ENCODE assay signal across 15 cellular contexts in genomic region chr7:110922906-110923305, GRCh38.
DNase-seq lines count a peak whose midpoint lies in the region; ATAC-seq lines count a peak whose summit lies in the region.
"Had no signal": no experiment of that assay in that cellular context is flagged by ENCODE, and none has a peak within 500 bp of the region (broad histone marks: within the 10 kb centered on the region; RNA-seq: fewer than 3 reads in every experiment).

No MANE protein-coding gene starts in this region.

- no peak overlapping the region for H2AK5ac ChIP-seq in mesenchymal stem cell (ENCODE audit: low read length, severe bottlenecking)

- DNase-seq in AG20443 (ENCODE audit: low spot score) (peak; percentile 22), MG63 (peak; percentile 5), dedifferentiated amniotic fluid mesenchymal stem cell (ENCODE audit: extremely low spot score) (peak; percentile 52), mesenchymal stem cell (peak; percentile 62), inferior parietal cortex (ENCODE audit: extremely low spot score) (no peak)
- no peak for DNase-seq in activated CD4-positive, alpha-beta T cell treated with anti-CD3 and anti-CD28 coated beads, Interleukin-2, amount 50 U/mL, for 4 hours
- DNase-seq: activated CD8-positive, alpha-beta memory T cell treated with anti-CD3 and anti-CD28 coated beads, Interleukin-2, amount 10 ng/mL, durations not matched to agents 7 days and 5 days; effector CD4-positive, alpha-beta T cell; GF-D8; stimulated activated CD4-positive, alpha-beta T cell treated with anti-CD3 and anti-CD28 coated beads, Interleukin-4, amount 100 ng/mL, for 24 hours; stimulated activated naive CD4-positive, alpha-beta T cell treated with Interleukin-2 at 50 U/mL for 16 hours had no signal

- no peak overlapping the region for H2AFZ ChIP-seq in mesenchymal stem cell (ENCODE audit: low read depth, low read length)
- H2AFZ ChIP-seq: parathyroid adenoma had no signal

- H2BK12ac ChIP-seq in mesenchymal stem cell (ENCODE audit: low read length in 2 of 2): no peak overlapping the region

- no peaks in the 10 kb centered on the region for H3K36me3 ChIP-seq in MG63
- no peaks in the 10 kb centered on the region for H3K36me3 ChIP-seq in mesenchymal stem cell (ENCODE audit: control insufficient read depth in 1 of 2, insufficient read depth in 2 of 2, low read depth in 1 of 2, low read length in 2 of 2)
- H3K36me3 ChIP-seq: BLaER1 had no signal

- H2BK120ac ChIP-seq in mesenchymal stem cell (ENCODE audit: low read depth, low read length): no peak overlapping the region

- peak overlapping the region in 1 of 2 experiments; percentile 28 for H3K4ac ChIP-seq in mesenchymal stem cell (ENCODE audit: low read depth in 1 of 2, low read length in 2 of 2)

- H3K18ac ChIP-seq in mesenchymal stem cell (ENCODE audit: low read depth in 1 of 2, low read length in 2 of 2): peak overlapping the region in 1 of 2 experiments; percentile 52

- H4K91ac ChIP-seq in mesenchymal stem cell (ENCODE audit: low read length): no peak overlapping the region

- no peak overlapping the region for H3K4me3 ChIP-seq in MG63
- peak overlapping the region in 1 of 2 experiments; percentile 11 for H3K4me3 ChIP-seq in mesenchymal stem cell (ENCODE audit: insufficient read depth in 1 of 2, low read depth in 1 of 2, low read length in 2 of 2)
- H3K4me3 ChIP-seq: BLaER1 had no signal

- no peak overlapping the region for H4K8ac ChIP-seq in mesenchymal stem cell (ENCODE audit: low read length)

- no peaks in the 10 kb centered on the region for H3K4me1 ChIP-seq in mesenchymal stem cell (ENCODE audit: control insufficient read depth, insufficient read depth, low read depth, low read length)
- H3K4me1 ChIP-seq: parathyroid adenoma had no signal

- no peak overlapping the region for H3K14ac ChIP-seq in mesenchymal stem cell (ENCODE audit: low read length in 2 of 2)

- no peak overlapping the region for H2BK15ac ChIP-seq in mesenchymal stem cell (ENCODE audit: low read depth, poor library complexity, severe bottlenecking)

- H3K27me3 ChIP-seq in MG63: no peaks in the 10 kb centered on the region
- H3K27me3 ChIP-seq in mesenchymal stem cell (ENCODE audit: control insufficient read depth in 1 of 2, insufficient read depth in 1 of 2, low read length in 2 of 2): no peaks in the 10 kb centered on the region
- H3K27me3 ChIP-seq: BLaER1 had no signal

- H3K79me1 ChIP-seq in mesenchymal stem cell (replicated peaks; ENCODE audit: low read length, poor library complexity, severe bottlenecking): no peaks in the 10 kb centered on the region

- no peak overlapping the region for H2BK5ac ChIP-seq in mesenchymal stem cell (ENCODE audit: low read depth, low read length, poor library complexity, severe bottlenecking)

- H3K4me2 ChIP-seq in mesenchymal stem cell (ENCODE audit: low read length, poor library complexity, severe bottlenecking): no peak overlapping the region
- H3K4me2 ChIP-seq: BLaER1 had no signal

- H3K23ac ChIP-seq in mesenchymal stem cell (ENCODE audit: low read length in 2 of 2): no peak overlapping the region

- ATAC-seq in HG02623 (IDR thresholded peaks at IDR 0.05; ENCODE audit: unreplicated experiment) (no peak), GM21529 (IDR thresholded peaks at IDR 0.05; ENCODE audit: unreplicated experiment) (no peak)
- ATAC-seq: activated CD8-positive, alpha-beta memory T cell treated with anti-CD3 and anti-CD28 coated beads, Interleukin-2, amount 10 ng/mL, durations not matched to agents 7 days and 5 days had no signal

- no peaks in the 10 kb centered on the region for H3K9me3 ChIP-seq in MG63
- no peaks in the 10 kb centered on the region for H3K9me3 ChIP-seq in mesenchymal stem cell (ENCODE audit: control insufficient read depth, low read length)
- H3K9me3 ChIP-seq: BLaER1 had no signal

- WGBS in mesenchymal stem cell: 70% methylated on average over 3 of the region's 3 CpGs

- H3K27ac ChIP-seq in mesenchymal stem cell (ENCODE audit: low read length, poor library complexity, severe bottlenecking): no peak overlapping the region
- H3K27ac ChIP-seq: BLaER1, parathyroid adenoma had no signal

- H3K9ac ChIP-seq in mesenchymal stem cell (ENCODE audit: low read length): peak overlapping the region; percentile 63
- H3K9ac ChIP-seq: BLaER1, parathyroid adenoma had no signal

Comparison
In these comparisons a context has a peak if more than half of its experiments do, and no peak if none do; other contexts are left out.
1. DNase-seq: peak in AG20443 (single experiment), MG63 (single experiment), dedifferentiated amniotic fluid mesenchymal stem cell (single experiment) and mesenchymal stem cell (single experiment); none in inferior parietal cortex (single experiment) and activated CD4-positive, alpha-beta T cell treated with anti-CD3 and anti-CD28 coated beads, Interleukin-2, amount 50 U/mL, for 4 hours (0 of 2).